8 cellular contexts compared by ENCODE assay signal in genomic region chr10:71713135-71714040, GRCh38. TPM values are rescaled to one million over a fixed set of nuclear protein-coding genes. Genes with fewer than 3 reads are reported as not detected.
A peak's percentile ranks its signal among the peaks of the same experiment; 100 is the strongest.
DNase-seq lines count a peak whose midpoint lies in the region; ATAC-seq, FAIRE-seq and TF ChIP-seq lines count a peak whose summit lies in the region.

No MANE protein-coding gene starts in this region.

- peak overlapping the region; percentile 77 for H2AFZ ChIP-seq in smooth muscle cell (ENCODE audit: low read depth)

- FAIRE-seq in bronchial epithelial cell (lab: Jason Lieb, UNC): peak; percentile 50
- no peak for FAIRE-seq in kidney (lab: Jason Lieb, UNC)

- no peaks in the 10 kb centered on the region for H3F3A ChIP-seq in smooth muscle cell (ENCODE audit: low read depth)

- WGBS in smooth muscle cell (ENCODE audit: low lambda C conversion rate): 63% methylated on average over 13 of the region's 13 CpGs

- H3K27me3 ChIP-seq in bronchial epithelial cell (ENCODE audit: control insufficient read depth, insufficient read depth, low read length): no peaks in the 10 kb centered on the region
- H3K27me3 ChIP-seq in smooth muscle cell (ENCODE audit: low read depth): no peaks in the 10 kb centered on the region

- H4K20me1 ChIP-seq in smooth muscle cell (ENCODE audit: low read depth): no peaks in the 10 kb centered on the region

- H3K36me3 ChIP-seq in bronchial epithelial cell (ENCODE audit: control insufficient read depth, insufficient read depth, low read length): no peaks in the 10 kb centered on the region
- no peaks in the 10 kb centered on the region for H3K36me3 ChIP-seq in kidney (ENCODE audit: control insufficient read depth in 1 of 2, insufficient read depth in 2 of 2, low read length in 2 of 2)
- H3K36me3 ChIP-seq in smooth muscle cell (ENCODE audit: low read depth): no peaks in the 10 kb centered on the region

- TF ChIP-seq CTCF in bronchial epithelial cell (IDR thresholded peaks at IDR 0.05; ENCODE audit: insufficient read depth, low read length, severe bottlenecking): peak; percentile 14
- TF ChIP-seq CTCF in kidney (IDR thresholded peaks at IDR 0.05; ENCODE audit: borderline replicate concordance, extremely low read depth, insufficient read depth): no peak
- TF ChIP-seq CTCF in smooth muscle cell (IDR thresholded peaks at IDR 0.05; ENCODE audit: borderline replicate concordance, insufficient read depth, poor library complexity, severe bottlenecking): no peak

- no peak for ATAC-seq in HG03342 (IDR thresholded peaks at IDR 0.05; ENCODE audit: unreplicated experiment)

- H3K4me1 ChIP-seq in kidney (ENCODE audit: control insufficient read depth in 1 of 2, insufficient read depth in 1 of 2, low read depth in 1 of 2, low read length in 2 of 2): peaks cover 10 to 22% of the 10 kb centered on the region in 2 donors
- H3K4me1 ChIP-seq in smooth muscle cell (ENCODE audit: low read depth): peaks cover 11% of the 10 kb centered on the region

- H3K9ac ChIP-seq in kidney (ENCODE audit: low read length in 2 of 2): peak overlapping the region in 1 of 2 donors; percentile 30
- no peak overlapping the region for H3K9ac ChIP-seq in smooth muscle cell (ENCODE audit: low read depth)

- H3K4me3 ChIP-seq in bronchial epithelial cell (ENCODE audit: low read depth, low read length) (no peak overlapping the region), kidney (ENCODE audit: low read length in 2 of 2) (no peak overlapping the region), smooth muscle cell (no peak overlapping the region)

- intact Hi-C loops in kidney (cut with DNase I): no loop called here

- H3K4me2 ChIP-seq in smooth muscle cell: peak overlapping the region; percentile 40

- peak; percentile 98 for DNase-seq in GM03348 (ENCODE audit: low spot score)
- DNase-seq in SIG-M5 (lab: John Stamatoyannopoulos, UW): peak; percentile 54
- DNase-seq in bronchial epithelial cell (ENCODE audit: low read depth): peak; percentile 89
- peak; percentile 92 for DNase-seq in kidney
- DNase-seq in smooth muscle cell (lab: John Stamatoyannopoulos, UW; ENCODE audit: unreplicated experiment): peak; percentile 30
- no peak for DNase-seq in NCI-H446 treated with DMSO at 0.1 percent for 48 hours (lab: John Stamatoyannopoulos, UW)
- DNase-seq in T1000 (lab: John Stamatoyannopoulos, UW): no peak

- H3K9me3 ChIP-seq in kidney (ENCODE audit: control insufficient read depth in 1 of 2, low read length in 2 of 2) (no peaks in the 10 kb centered on the region), smooth muscle cell (replicated peaks; ENCODE audit: low read depth) (no peaks in the 10 kb centered on the region)

- H3K79me2 ChIP-seq in smooth muscle cell (ENCODE audit: low read depth): no peaks in the 10 kb centered on the region

- H3K27ac ChIP-seq in kidney (ENCODE audit: low read depth in 2 of 2, low read length in 2 of 2): peak overlapping the region; percentile 63 to 69
- peak overlapping the region; percentile 19 for H3K27ac ChIP-seq in smooth muscle cell (ENCODE audit: low read depth)

RNA-seq across cellular contexts. Expression of gene C10orf105, which starts 6.2 kb away (rescaled TPM):
- total RNA-seq in bronchial epithelial cell (not detected in 2 replicates), kidney (0.35 TPM), smooth muscle cell (0.09 TPM in 1 of 2 replicates, not detected in the other)
- polyA plus RNA-seq in kidney (ENCODE audit: insufficient read depth, low read depth, low replicate concordance) (not detected), smooth muscle cell (not detected in 2 replicates)

RNA-seq across cellular contexts. Expression of gene VSIR, which starts 59.9 kb away (rescaled TPM):
- total RNA-seq in bronchial epithelial cell: 6.8 and 7.9 TPM in 2 replicates
- total RNA-seq in kidney: 66.6 TPM
- polyA plus RNA-seq in kidney (ENCODE audit: insufficient read depth, low read depth, low replicate concordance): 32.1 TPM
- total RNA-seq in smooth muscle cell: 0.58 and 3.6 TPM in 2 replicates
- 2.6 and 3.6 TPM in 2 replicates for polyA plus RNA-seq in smooth muscle cell

Comparison
In these comparisons a context has a peak if more than half of its experiments do, and no peak if none do; other contexts are left out.
1. DNase-seq: peak in GM03348 (single experiment), SIG-M5 (single experiment), bronchial epithelial cell (single experiment), kidney (single experiment) and smooth muscle cell (single experiment); none in NCI-H446 treated with DMSO at 0.1 percent for 48 hours (single experiment) and T1000 (single experiment).